Comparison of ENCODE assay signal across 14 cellular contexts in genomic region chr14:98926151-98926550, GRCh38.
A peak's percentile ranks its signal among the peaks of the same experiment; 100 is the strongest.
DNase-seq lines count a peak whose midpoint lies in the region; ATAC-seq and TF ChIP-seq lines count a peak whose summit lies in the region.
"Had no signal": no experiment of that assay in that cellular context is flagged by ENCODE, and none has a peak within 500 bp of the region (broad histone marks: within the 10 kb centered on the region; RNA-seq: fewer than 3 reads in every experiment).

No MANE protein-coding gene starts in this region.

- peaks cover 8 to 18% (median 11%) of the 10 kb centered on the region in 5 donors for H3K36me3 Mint-ChIP-seq in naive thymus-derived CD4-positive, alpha-beta T cell

- no peaks in the 10 kb centered on the region for H3K9me2 ChIP-seq in PC-3 (replicated peaks; ENCODE audit: low read length)

- H4K20me1 ChIP-seq in PC-3 (ENCODE audit: low read length): no peaks in the 10 kb centered on the region

- peak; percentile 83 for ATAC-seq in naive thymus-derived CD4-positive, alpha-beta T cell
- ATAC-seq in GM21619 (IDR thresholded peaks at IDR 0.05; ENCODE audit: unreplicated experiment): no peak
- ATAC-seq in PC-3: no peak
- ATAC-seq: K562, Panc1, right lobe of liver had no signal

- H3K27ac ChIP-seq in naive thymus-derived CD4-positive, alpha-beta T cell (ENCODE audit: low read depth, low read length): peak overlapping the region; percentile 56
- H3K27ac ChIP-seq in PC-3 (ENCODE audit: low read length): no peak overlapping the region
- H3K27ac ChIP-seq: right lobe of liver had no signal

- no TSS peak for BruUV-seq in PC-3 (replicated peaks; lab: Mats Ljungman, UMichigan)

- H3K27me3 Mint-ChIP-seq in naive thymus-derived CD4-positive, alpha-beta T cell: peaks cover 0 to 12% (median 0%) of the 10 kb centered on the region in 5 donors

- no peaks in the 10 kb centered on the region for H3F3A ChIP-seq in PC-3 (ENCODE audit: low read length, unreplicated experiment)

- H3K4me1 Mint-ChIP-seq in naive thymus-derived CD4-positive, alpha-beta T cell: peaks cover 31 to 76% (median 60%) of the 10 kb centered on the region in 7 donors

- TF ChIP-seq CTCF in PC-3 (conservative IDR thresholded peaks at IDR 0.05; ENCODE audit: low read depth, low read length): no peak

- H3K4me1 ChIP-seq in naive thymus-derived CD4-positive, alpha-beta T cell (ENCODE audit: control insufficient read depth in 2 of 2, insufficient read depth in 2 of 2, low read length in 2 of 2): peaks cover 7 to 46% of the 10 kb centered on the region in 2 donors
- no peaks in the 10 kb centered on the region for H3K4me1 ChIP-seq in PC-3 (ENCODE audit: insufficient read depth, low read length)
- H3K4me1 ChIP-seq: right lobe of liver had no signal

- H3K36me3 ChIP-seq in naive thymus-derived CD4-positive, alpha-beta T cell (ENCODE audit: control insufficient read depth in 2 of 3, insufficient read depth in 3 of 3, low read length in 3 of 3): no peaks in the 10 kb centered on the region
- H3K36me3 ChIP-seq in PC-3 (ENCODE audit: low read depth, low read length): no peaks in the 10 kb centered on the region
- H3K36me3 ChIP-seq: right lobe of liver had no signal

- H2AFZ ChIP-seq in PC-3 (ENCODE audit: low read length): no peak overlapping the region

- no peaks in the 10 kb centered on the region for H3K9me3 ChIP-seq in naive thymus-derived CD4-positive, alpha-beta T cell (ENCODE audit: control insufficient read depth in 2 of 3, low read length in 3 of 3)
- H3K9me3 ChIP-seq in PC-3 (ENCODE audit: low read length): no peaks in the 10 kb centered on the region
- H3K9me3 ChIP-seq: right lobe of liver had no signal

- POLR2A ChIA-PET in naive thymus-derived CD4-positive, alpha-beta T cell (lab: Charles Lee): interaction anchor here (0.7 to 1.5 kb wide), 11 partner anchors 9 to 387 kb away, joined by 3 to 8 read pairs (median 4); no protein-coding TSS in a partner anchor
- POLR2A ChIA-PET in PC-3 (lab: Charles Lee; ENCODE audit: unreplicated experiment): no interaction called here

- no peak overlapping the region for H3K4me2 ChIP-seq in PC-3 (ENCODE audit: low read length)

- H3K4me3 ChIP-seq in naive thymus-derived CD4-positive, alpha-beta T cell (ENCODE audit: low read length): peak overlapping the region; percentile 9
- H3K4me3 ChIP-seq in PC-3 (ENCODE audit: low read length): no peak overlapping the region
- H3K4me3 ChIP-seq: K562, right lobe of liver had no signal

- no peaks in the 10 kb centered on the region for H3K27me3 ChIP-seq in naive thymus-derived CD4-positive, alpha-beta T cell (ENCODE audit: control insufficient read depth in 2 of 2, insufficient read depth in 2 of 2, low read length in 2 of 2)
- H3K27me3 ChIP-seq in PC-3 (ENCODE audit: low read length): peaks cover 16% of the 10 kb centered on the region
- H3K27me3 ChIP-seq: right lobe of liver had no signal

- H3K79me2 ChIP-seq in PC-3 (ENCODE audit: low read length): no peaks in the 10 kb centered on the region

- peak overlapping the region in 8 of 9 donors; percentile 92 to 98 (median 95) for H3K27ac Mint-ChIP-seq in naive thymus-derived CD4-positive, alpha-beta T cell
- H3K27ac Mint-ChIP-seq: dendritic cell treated with granulocyte-macrophage colony-stimulating factor and Interleukin-4, amounts not matched to agents 40 ng/mL and 50 ng/mL, for 4 days had no signal

- CTCF ChIA-PET in naive thymus-derived CD4-positive, alpha-beta T cell (lab: Charles Lee): interaction anchor here (1.1 to 1.5 kb wide), 3 partner anchors 11 to 58 kb away, joined by 3 to 6 read pairs (median 4); no protein-coding TSS in a partner anchor
- CTCF ChIA-PET in PC-3 (lab: Charles Lee): no interaction called here

- intact Hi-C loops in naive thymus-derived CD4-positive, alpha-beta T cell (cut with micrococcal nuclease): loop anchor here in 1 of 2 donors (1.0 kb wide), 1 partner anchor 13 kb away; no protein-coding TSS in a partner anchor
- intact Hi-C loops in PC-3 (cut with micrococcal nuclease): no loop called here

- H3K4me3 Mint-ChIP-seq in naive thymus-derived CD4-positive, alpha-beta T cell: peak overlapping the region; percentile 12 to 88 (median 84)
- H3K4me3 Mint-ChIP-seq: dendritic cell treated with granulocyte-macrophage colony-stimulating factor and Interleukin-4, amounts not matched to agents 40 ng/mL and 50 ng/mL, for 4 days had no signal

- no peak overlapping the region for H3K9ac ChIP-seq in PC-3 (ENCODE audit: low read length)

- DNase-seq in stimulated activated naive CD4-positive, alpha-beta T cell (lab: John Stamatoyannopoulos, UW): peak; percentile 9 to 70 (median 50)
- DNase-seq in stimulated activated naive CD4-positive, alpha-beta T cell treated with Interleukin-2 at 50 U/mL for 16 hours (lab: John Stamatoyannopoulos, UW): no peak
- peak; percentile 65 for DNase-seq in activated effector memory CD4-positive, alpha-beta T cell treated with anti-CD3 and anti-CD28 coated beads, Interleukin-2, amount 50 U/mL, for 16 hours
- DNase-seq in naive thymus-derived CD4-positive, alpha-beta T cell: peak in 8 of 9 donors; percentile 21 to 72 (median 63)
- DNase-seq in PC-3 (no peak), germinal center (ENCODE audit: low spot score) (no peak), NCI-H2107 (lab: John Stamatoyannopoulos, UW) (no peak)
- DNase-seq: NCI-H1417 treated with DMSO at 0.1 percent for 48 hours, NCI-H345 had no signal

- peaks cover 4 to 14% (median 10%) of the 10 kb centered on the region in 11 donors for H3K9me3 Mint-ChIP-seq in naive thymus-derived CD4-positive, alpha-beta T cell

Comparison
In these comparisons a context has a peak if more than half of its experiments do, and no peak if none do; other contexts are left out.
1. DNase-seq: peak in stimulated activated naive CD4-positive, alpha-beta T cell (6 of 6), activated effector memory CD4-positive, alpha-beta T cell treated with anti-CD3 and anti-CD28 coated beads, Interleukin-2, amount 50 U/mL, for 16 hours (single experiment) and naive thymus-derived CD4-positive, alpha-beta T cell (8 of 9); none in stimulated activated naive CD4-positive, alpha-beta T cell treated with Interleukin-2 at 50 U/mL for 16 hours (single experiment), PC-3 (single experiment), germinal center (single experiment) and NCI-H2107 (single experiment).